ENCODE assay signal across 9 cellular contexts in genomic region chr4:102761902-102762301, GRCh38. TPM values are rescaled to one million over a fixed set of nuclear protein-coding genes. Genes with fewer than 3 reads are reported as not detected.
A peak's percentile ranks its signal among the peaks of the same experiment; 100 is the strongest.
DNase-seq lines count a peak whose midpoint lies in the region; ATAC-seq, FAIRE-seq and TF ChIP-seq lines count a peak whose summit lies in the region.
"Had no signal": no experiment of that assay in that cellular context is flagged by ENCODE, and none has a peak within 500 bp of the region (broad histone marks: within the 10 kb centered on the region; RNA-seq: fewer than 3 reads in every experiment).

No MANE protein-coding gene starts in this region.

- in situ Hi-C loops in K562 (cut with MboI): no loop called here

- no peak for TF ChIP-seq POLR2A in K562 (conservative IDR thresholded peaks at IDR 0.05)

- H3F3A ChIP-seq in GM23338 (replicated peaks; ENCODE audit: low read depth): no peaks in the 10 kb centered on the region

- H3K9me3 ChIP-seq in K562 (replicated peaks; ENCODE audit: control insufficient read depth, insufficient read depth, low read depth, low read length): no peaks in the 10 kb centered on the region
- H3K9me3 ChIP-seq: SJSA1 had no signal

- H3K27ac ChIP-seq in ACC112 (ENCODE audit: low read depth, low read length) (no peak overlapping the region), GM23338 (ENCODE audit: low read depth) (no peak overlapping the region), K562 (ENCODE audit: extremely low read depth, low read depth, low read length) (no peak overlapping the region)
- H3K27ac ChIP-seq: SJSA1 had no signal

- H4K20me1 ChIP-seq in GM23338 (replicated peaks; ENCODE audit: insufficient read depth) (peaks cover 4% of the 10 kb centered on the region; the same call in 1 of the 2 replicates), K562 (replicated peaks; ENCODE audit: control insufficient read depth, insufficient read depth, low read length) (no peaks in the 10 kb centered on the region)

- H3K4me1 ChIP-seq in ACC112 (ENCODE audit: control insufficient read depth, insufficient read depth, low read length, unreplicated experiment): no peaks in the 10 kb centered on the region
- peaks cover 9% of the 10 kb centered on the region for H3K4me1 ChIP-seq in GM23338 (ENCODE audit: insufficient read depth)
- H3K4me1 ChIP-seq in K562 (replicated peaks in 1 of 2; ENCODE audit: control insufficient read depth in 2 of 2, insufficient read depth in 2 of 2, low read length in 2 of 2): peaks cover 4 to 10% of the 10 kb centered on the region in 2 experiments; a peak in 4 of 5 replicates

- no peak for FAIRE-seq in K562 (lab: Jason Lieb, UNC)

- peak overlapping the region; percentile 95 for H3K4me3 ChIP-seq in ACC112 (ENCODE audit: low read depth, low read length)
- H3K4me3 ChIP-seq in GM23338: peak overlapping the region; percentile 91
- no peak overlapping the region for H3K4me3 ChIP-seq in K562

- no peaks in the 10 kb centered on the region for H3K9me2 ChIP-seq in GM23338 (ENCODE audit: insufficient read depth)

- POLR2A ChIA-PET in K562 (lab: Yijun Ruan, JAX): no interaction called here
- POLR2A ChIA-PET in naive thymus-derived CD8-positive, alpha-beta T cell (lab: Charles Lee): interaction anchor here (0.6 to 2.5 kb wide), 9 partner anchors 28 to 315 kb away, joined by 3 to 76 read pairs (median 5); partner anchors contain the start of genes CISD2, SLC9B2 and UBE2D3

- no peak for TF ChIP-seq CTCF in GM23338 (conservative IDR thresholded peaks at IDR 0.05; ENCODE audit: low read depth in 2 of 2)
- no peak for TF ChIP-seq CTCF in K562 (IDR thresholded peaks at IDR 0.05 in 2 of 3, conservative IDR thresholded peaks at IDR 0.05 in 1 of 3; ENCODE audit: insufficient read depth in 2 of 3, low read depth in 1 of 3, low read length in 3 of 3)

- DNase-seq in GM23338 (ENCODE audit: low spot score): peak; percentile 18
- DNase-seq in K562 (ENCODE audit: extremely low read depth in 1 of 4, low spot score in 3 of 4): no peak
- no peak for DNase-seq in naive thymus-derived CD8-positive, alpha-beta T cell
- no peak for DNase-seq in A172 (ENCODE audit: low spot score)
- DNase-seq in NCI-H510A (lab: John Stamatoyannopoulos, UW): no peak
- no peak for DNase-seq in stimulated activated CD4-positive, alpha-beta T cell treated with anti-CD3 and anti-CD28 coated beads, Interleukin-4, amount 100 ng/mL, for 1 hour

- H3K4me3 Mint-ChIP-seq in GM23338: peak overlapping the region; percentile 90
- peak overlapping the region; percentile 86 to 100 (median 97) for H3K4me3 Mint-ChIP-seq in naive thymus-derived CD8-positive, alpha-beta T cell

- H3K9ac ChIP-seq in K562 (ENCODE audit: insufficient read depth in 1 of 2, low read depth in 2 of 2, low read length in 2 of 2): no peak overlapping the region

- peaks cover 28% of the 10 kb centered on the region for H3K4me1 Mint-ChIP-seq in GM23338
- peaks cover 27 to 44% (median 41%) of the 10 kb centered on the region in 4 donors for H3K4me1 Mint-ChIP-seq in naive thymus-derived CD8-positive, alpha-beta T cell

- H3K27me3 Mint-ChIP-seq in GM23338 (ENCODE audit: insufficient read depth, low read depth, poor library complexity): peaks cover 8% of the 10 kb centered on the region
- peaks cover 0 to 3% (median 0%) of the 10 kb centered on the region in 5 donors for H3K27me3 Mint-ChIP-seq in naive thymus-derived CD8-positive, alpha-beta T cell

- CTCF ChIA-PET in K562 (lab: Yijun Ruan, JAX; ENCODE audit: low intra/inter-chr PET ratio): no interaction called here

- no peaks in the 10 kb centered on the region; the same call in 2 of the 3 replicates for H3K36me3 Mint-ChIP-seq in GM23338 (ENCODE audit: low read depth)
- H3K36me3 Mint-ChIP-seq in naive thymus-derived CD8-positive, alpha-beta T cell: no peaks in the 10 kb centered on the region

- H2AFZ ChIP-seq in ACC112 (ENCODE audit: low read length, unreplicated experiment) (peak overlapping the region; percentile 98), GM23338 (peak overlapping the region; percentile 97), K562 (ENCODE audit: low read depth, low read length) (no peak overlapping the region)

- H3K27me3 ChIP-seq in ACC112 (ENCODE audit: insufficient read depth, low read length) (no peaks in the 10 kb centered on the region; the same call in 1 of the 2 replicates), GM23338 (ENCODE audit: insufficient read depth) (peaks cover 20% of the 10 kb centered on the region), K562 (ENCODE audit: control insufficient read depth in 2 of 2, insufficient read depth in 2 of 2, low read length in 2 of 2) (no peaks in the 10 kb centered on the region)
- H3K27me3 ChIP-seq: SJSA1 had no signal

- no peaks in the 10 kb centered on the region for H3K9me1 ChIP-seq in K562 (ENCODE audit: control insufficient read depth, insufficient read depth, low read length)

- BruUV-seq in K562 (replicated peaks; lab: Mats Ljungman, UMichigan): no TSS peak

- no peaks in the 10 kb centered on the region for H3K36me3 ChIP-seq in ACC112 (ENCODE audit: insufficient read depth, low read length)
- no peaks in the 10 kb centered on the region for H3K36me3 ChIP-seq in GM23338 (ENCODE audit: insufficient read depth)
- no peaks in the 10 kb centered on the region for H3K36me3 ChIP-seq in K562 (ENCODE audit: control insufficient read depth, insufficient read depth, low read length)
- H3K36me3 ChIP-seq: SJSA1 had no signal

- H3K4me2 ChIP-seq in GM23338: peak overlapping the region; percentile 86
- no peak overlapping the region for H3K4me2 ChIP-seq in K562 (ENCODE audit: insufficient read depth, low read length)

- 63% methylated on average over 14 of the region's 14 CpGs for WGBS in K562 (ENCODE audit: insufficient coverage, low coverage, missing lambda C conversion rate)

- H3K79me2 ChIP-seq in ACC112 (ENCODE audit: control insufficient read depth, insufficient read depth, low read length, unreplicated experiment) (peaks cover 16% of the 10 kb centered on the region), GM23338 (replicated peaks; ENCODE audit: insufficient read depth) (peaks cover 29% of the 10 kb centered on the region), K562 (ENCODE audit: control insufficient read depth, insufficient read depth, low read length) (peaks cover 24% of the 10 kb centered on the region)

- TF ChIP-seq RAD21 in K562 (CRISPR knock-in tag; conservative IDR thresholded peaks at IDR 0.05 in 1 of 2, IDR thresholded peaks at IDR 0.05 in 1 of 2): no peak

- intact Hi-C loops in K562 (cut with micrococcal nuclease): loop anchor here (5.0 kb wide), 2 partner anchors 65 to 105 kb away; partner anchors contain the start of genes CISD2 and UBE2D3

- H3K9me3 Mint-ChIP-seq in GM23338: peaks cover 16% of the 10 kb centered on the region; the same call in 2 of the 3 replicates
- H3K9me3 Mint-ChIP-seq in naive thymus-derived CD8-positive, alpha-beta T cell: no peaks in the 10 kb centered on the region

- H3K27ac Mint-ChIP-seq in GM23338: no peak overlapping the region
- peak overlapping the region in 5 of 10 donors; percentile 87 to 96 (median 90) for H3K27ac Mint-ChIP-seq in naive thymus-derived CD8-positive, alpha-beta T cell

- ATAC-seq in GM23338 (no peak), K562 (no peak), HG03039 (IDR thresholded peaks at IDR 0.05; ENCODE audit: unreplicated experiment) (no peak)
- no peak for ATAC-seq in naive thymus-derived CD8-positive, alpha-beta T cell

- no peak for TF ChIP-seq EP300 in K562 (IDR thresholded peaks at IDR 0.05; ENCODE audit: low read length)

TF ChIP-seq in GM23338, 12 proteins besides CTCF, POLR2A, EP300 and RAD21 (continues in another document):
- TF ChIP-seq CREB1 (CRISPR knock-in tag; IDR thresholded peaks at IDR 0.05; ENCODE audit: low read depth): no peak
- TF ChIP-seq STAT1 (IDR thresholded peaks at IDR 0.05; ENCODE audit: unreplicated experiment): no peak
- TF ChIP-seq POLR2AphosphoS5 (IDR thresholded peaks at IDR 0.05; ENCODE audit: low read depth): no peak
- TF ChIP-seq ZNF331 (CRISPR knock-in tag; IDR thresholded peaks at IDR 0.05; ENCODE audit: low read depth): no peak

TF ChIP-seq in K562, 482 proteins besides CTCF, POLR2A, EP300 and RAD21:
- TF ChIP-seq MAFF (IDR thresholded peaks at IDR 0.05; ENCODE audit: low read length) (peak; percentile 96), C11orf30 (IDR thresholded peaks at IDR 0.05; ENCODE audit: low read depth) (peak; percentile 95), ZNF316 (IDR thresholded peaks at IDR 0.05) (peak; percentile 97), MAFG (tag; conservative IDR thresholded peaks at IDR 0.05) (peak; percentile 94), MAFK (IDR thresholded peaks at IDR 0.05; ENCODE audit: low read length) (peak; percentile 97), ZNF384 (IDR thresholded peaks at IDR 0.05; ENCODE audit: low read depth, low read length) (no peak)

RNA-seq across cellular contexts. Expression of gene MANBA, which starts 1.1 kb away (rescaled TPM):
- total RNA-seq in GM23338 (2014; rRNA removed; shearing (Covaris generic)): 35.7 and 54.3 TPM in 2 replicates
- 13.2 and 13.5 TPM in 2 replicates for polyA plus RNA-seq in GM23338 (2016; fragmentation: Nextera tagmentation; extraction: Ambion mirVana)
- total RNA-seq in K562 (2011; cell fraction: chromatin; rRNA removed; ENCODE audit: low replicate concordance): 13.7 and 32.2 TPM in 2 replicates
- 9.7 TPM in 2 replicates for total RNA-seq in K562 (2011; cell fraction: nucleolus; rRNA removed)
- 15.8 and 21.3 TPM in 2 replicates for total RNA-seq in K562 (2011; cell fraction: nucleoplasm; rRNA removed)
- total RNA-seq in K562 (2014; rRNA removed): 8.2 and 10.9 TPM in 2 replicates
- total RNA-seq in K562 (2014; rRNA removed; fragmentation: Illumina TruSeq; extraction: Trizol): 9.0 and 9.4 TPM in 2 replicates
- total RNA-seq in K562 (2015; rRNA removed; fragmentation: Illumina TruSeq; extraction: Trizol): 12.9 and 13.3 TPM in 2 replicates
- total RNA-seq in K562 (2021): 7.7 TPM in 2 replicates
- polyA plus RNA-seq in K562 (2011; rRNA removed): 2.8 and 5.3 TPM in 2 replicates
- polyA plus RNA-seq in K562 (2011; cell fraction: cytosol; rRNA removed): 4.7 and 6.0 TPM in 2 replicates
- 9.1 and 15.4 TPM in 2 replicates for polyA plus RNA-seq in K562 (2011; cell fraction: nucleus; rRNA removed)
- polyA plus RNA-seq in K562 (2012): 9.1 and 18.3 TPM in 2 replicates
- 6.6 and 7.8 TPM in 2 replicates for polyA plus RNA-seq in K562 (2014; fragmentation: Illumina TruSeq; extraction: Trizol)
- 1 to 10 TPM; 1.8 to 3.7 TPM for polyA plus RNA-seq in K562 (2014; fragmentation: Nextera tagmentation; extraction: Ambion mirVana)
- polyA plus RNA-seq in K562 (2014; rRNA removed): 4.7 and 6.1 TPM in 2 replicates
- polyA minus RNA-seq in K562 (2011; rRNA and poly(A)+ RNA removed): 6.0 and 11.7 TPM in 2 replicates
- 5.5 and 7.5 TPM in 2 replicates for polyA minus RNA-seq in K562 (2011; cell fraction: cytosol; rRNA and poly(A)+ RNA removed)
- polyA minus RNA-seq in K562 (2011; cell fraction: nucleus; rRNA and poly(A)+ RNA removed): 14.5 and 20.7 TPM in 2 replicates
- 10 to 100 TPM; 34.8 to 37.1 TPM for total RNA-seq in naive thymus-derived CD8-positive, alpha-beta T cell
- polyA plus RNA-seq in naive thymus-derived CD8-positive, alpha-beta T cell: 10 to 100 TPM; 16.7 to 17.8 (median 17.1) TPM
- total RNA-seq in A172 (2014; rRNA removed; shearing (Covaris generic)): 29.9 and 32.8 TPM in 2 replicates
